2 cellular contexts compared by ENCODE assay signal in genomic region chr19:6249296-6249695, GRCh38.
TF ChIP-seq lines count a peak whose summit lies in the region.

No MANE protein-coding gene starts in this region.

TF ChIP-seq in HepG2, 621 proteins besides CTCF, POLR2A, EP300 and RAD21:
- TF ChIP-seq NFAT5 (CRISPR knock-in tag; IDR thresholded peaks at IDR 0.05) (no peak), FOXO1 (CRISPR knock-in tag; IDR thresholded peaks at IDR 0.05) (no peak), GPN1 (CRISPR knock-in tag; IDR thresholded peaks at IDR 0.05; ENCODE audit: borderline replicate concordance) (no peak), ZNF335 (CRISPR knock-in tag; IDR thresholded peaks at IDR 0.05) (no peak), CEBPG (CRISPR knock-in tag; IDR thresholded peaks at IDR 0.05) (no peak), ZNF879 (CRISPR knock-in tag; IDR thresholded peaks at IDR 0.05) (no peak), ZNF724P (CRISPR knock-in tag; IDR thresholded peaks at IDR 0.05; ENCODE audit: borderline replicate concordance) (no peak), ZNF687 (CRISPR knock-in tag; IDR thresholded peaks at IDR 0.05) (peak; percentile 15; the same call in 1 of the 2 replicates), ZHX1 (CRISPR knock-in tag; IDR thresholded peaks at IDR 0.05; ENCODE audit: low read depth) (no peak)

TF ChIP-seq in SK-N-SH, 30 proteins besides CTCF, POLR2A, EP300 and RAD21:
- TF ChIP-seq FOSL2 (IDR thresholded peaks at IDR 0.05; ENCODE audit: borderline replicate concordance, low read depth) (no peak), TEAD4 (IDR thresholded peaks at IDR 0.05; ENCODE audit: borderline replicate concordance, insufficient read depth) (no peak), FOXM1 (IDR thresholded peaks at IDR 0.05; ENCODE audit: low read depth) (no peak), MEF2A (IDR thresholded peaks at IDR 0.05; ENCODE audit: borderline replicate concordance, low read depth) (no peak), ELF1 (IDR thresholded peaks at IDR 0.05) (no peak), SMC3 (IDR thresholded peaks at IDR 0.05; ENCODE audit: low read depth, low read length) (no peak), EZH2phosphoT487 (IDR thresholded peaks at IDR 0.05; ENCODE audit: borderline replicate concordance, low read depth) (no peak)
